Comparison of ENCODE assay signal across 8 cellular contexts in genomic region chr16:31245560-31245959, GRCh38. TPM values are rescaled to one million over a fixed set of nuclear protein-coding genes. Genes with fewer than 3 reads are reported as not detected.
"Had no signal": no experiment of that assay in that cellular context is flagged by ENCODE, and none has a peak within 500 bp of the region (broad histone marks: within the 10 kb centered on the region; RNA-seq: fewer than 3 reads in every experiment).

No MANE protein-coding gene starts in this region.

RNA-seq across cellular contexts. Expression of gene ITGAM, which starts 14.2 kb away (rescaled TPM):
- total RNA-seq: MCF 10A, RPMI7951, SJCRH30 had no signal

RNA-seq across cellular contexts. Expression of gene PYDC1, which starts 28.6 kb away (rescaled TPM):
- total RNA-seq: HT-29, LHCN-M2, MCF 10A, PC-9, Peyer's patch, Right ventricle myocardium inferior, RPMI7951, SJCRH30 had no signal

RNA-seq across cellular contexts. Expression of gene TRIM72, which starts 31.6 kb away (rescaled TPM):
- total RNA-seq: MCF 10A, Peyer's patch, RPMI7951 had no signal

RNA-seq across cellular contexts. Expression of gene PYCARD, which starts 43.0 kb away (rescaled TPM):
- total RNA-seq: SJCRH30 had no signal
